ENCODE assay signal across 1 cellular context in genomic region chr15:66101715-66102395, GRCh38.
TF ChIP-seq lines count a peak whose summit lies in the region.

No MANE protein-coding gene starts in this region.

TF ChIP-seq in GM23338, 12 proteins besides CTCF, POLR2A, EP300 and RAD21 (continued from another document):
- no peak for TF ChIP-seq REST (IDR thresholded peaks at IDR 0.05; ENCODE audit: unreplicated experiment)
- no peak for TF ChIP-seq EZH2 (IDR thresholded peaks at IDR 0.05; ENCODE audit: low read depth, unreplicated experiment)
- TF ChIP-seq EZH2phosphoT487 (IDR thresholded peaks at IDR 0.05; ENCODE audit: unreplicated experiment): no peak
TF ChIP-seq in GM23338: peak in this region for 0.
